18 cellular contexts compared by ENCODE assay signal in the genomic region with DNA sequence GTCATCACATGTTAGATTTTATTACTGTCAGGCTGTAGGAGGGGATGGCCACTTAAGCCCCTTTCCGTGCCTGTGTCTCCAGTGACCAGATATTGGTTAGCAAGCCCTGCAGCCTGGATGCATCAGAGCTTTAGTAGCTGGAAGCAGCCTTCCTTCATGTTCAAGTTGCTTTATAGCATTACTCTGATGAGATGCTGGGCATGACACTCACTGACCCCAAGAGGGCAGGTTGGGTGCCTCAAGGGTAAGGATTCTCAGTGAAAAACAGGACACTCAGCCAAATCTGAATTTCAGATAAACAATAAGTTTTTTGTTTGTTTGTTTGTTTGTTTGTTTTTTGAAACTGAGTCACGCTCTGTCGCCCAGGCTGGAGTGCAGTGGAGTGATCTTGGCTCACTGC.
"Had no signal": no experiment of that assay in that cellular context is flagged by ENCODE, and none has a peak within 500 bp of the region (broad histone marks: within the 10 kb centered on the region; RNA-seq: fewer than 3 reads in every experiment).

No MANE protein-coding gene starts in this region.

- H3K4me3 Mint-ChIP-seq: activated naive CD4-positive, alpha-beta T cell treated with anti-CD3 and anti-CD28 coated beads, Interleukin-2, amount 50 U/mL, for 24 hours; naive thymus-derived CD8-positive, alpha-beta T cell had no signal

- H3K27ac ChIP-seq: adrenal gland, gastroesophageal sphincter, left lung, neutrophil, tibial nerve, vagina had no signal

- H3K27me3 ChIP-seq: adrenal gland, gastroesophageal sphincter, left lung, neutrophil, tibial nerve, vagina had no signal

- H3K4me3 ChIP-seq: adrenal gland, gastroesophageal sphincter, left lung, mucosa of descending colon, tibial nerve, vagina had no signal

- H3K36me3 Mint-ChIP-seq: activated naive CD4-positive, alpha-beta T cell treated with anti-CD3 and anti-CD28 coated beads, Interleukin-2, amount 50 U/mL, for 24 hours had no signal

- H3K27ac Mint-ChIP-seq: activated naive CD4-positive, alpha-beta T cell treated with anti-CD3 and anti-CD28 coated beads, Interleukin-2, amount 50 U/mL, for 24 hours; activated T-helper 2 cell treated with anti-CD3 and anti-CD28 coated beads, Interferon-gamma antibody, Interleukin-2, Interleukin-4, amounts not matched to agents 10 μg/mL and 5 μg/mL and 100 μg/mL, durations not matched to agents 14 hours and 24 hours and 36 hours; naive thymus-derived CD8-positive, alpha-beta T cell had no signal

- H3K4me1 Mint-ChIP-seq: activated naive CD4-positive, alpha-beta T cell treated with anti-CD3 and anti-CD28 coated beads, Interleukin-2, amount 50 U/mL, for 24 hours; naive thymus-derived CD8-positive, alpha-beta T cell had no signal

- H3K27me3 Mint-ChIP-seq: activated naive CD4-positive, alpha-beta T cell treated with anti-CD3 and anti-CD28 coated beads, Interleukin-2, amount 50 U/mL, for 24 hours had no signal

- ATAC-seq: gastroesophageal sphincter; left lung; mucosa of descending colon; naive thymus-derived CD8-positive, alpha-beta T cell had no signal

- DNase-seq: activated CD4-positive, alpha-beta T cell treated with anti-CD3 and anti-CD28 coated beads, Interleukin-2, amount 50 U/mL, for 48 hours; adrenal gland; erythroblast; left lung; mammary epithelial cell; mucosa of descending colon; naive thymus-derived CD8-positive, alpha-beta T cell; posterior cingulate gyrus; stimulated activated CD4-positive, alpha-beta T cell treated with anti-CD3 and anti-CD28 coated beads, Interleukin-15, amount 100 ng/mL, for 24 hours; stimulated activated CD4-positive, alpha-beta T cell treated with anti-CD3 and anti-CD28 coated beads, Interleukin-4, amount 100 ng/mL, for 1 hour; stimulated activated naive CD4-positive, alpha-beta T cell; substantia nigra had no signal

- H3K9me3 Mint-ChIP-seq: activated naive CD4-positive, alpha-beta T cell treated with anti-CD3 and anti-CD28 coated beads, Interleukin-2, amount 50 U/mL, for 24 hours; activated T-helper 2 cell treated with anti-CD3 and anti-CD28 coated beads, Interferon-gamma antibody, Interleukin-2, Interleukin-4, amounts not matched to agents 10 μg/mL and 5 μg/mL and 100 μg/mL, durations not matched to agents 14 hours and 24 hours and 36 hours; naive thymus-derived CD8-positive, alpha-beta T cell had no signal
